Comparison of ENCODE assay signal across 10 cellular contexts in the genomic region with DNA sequence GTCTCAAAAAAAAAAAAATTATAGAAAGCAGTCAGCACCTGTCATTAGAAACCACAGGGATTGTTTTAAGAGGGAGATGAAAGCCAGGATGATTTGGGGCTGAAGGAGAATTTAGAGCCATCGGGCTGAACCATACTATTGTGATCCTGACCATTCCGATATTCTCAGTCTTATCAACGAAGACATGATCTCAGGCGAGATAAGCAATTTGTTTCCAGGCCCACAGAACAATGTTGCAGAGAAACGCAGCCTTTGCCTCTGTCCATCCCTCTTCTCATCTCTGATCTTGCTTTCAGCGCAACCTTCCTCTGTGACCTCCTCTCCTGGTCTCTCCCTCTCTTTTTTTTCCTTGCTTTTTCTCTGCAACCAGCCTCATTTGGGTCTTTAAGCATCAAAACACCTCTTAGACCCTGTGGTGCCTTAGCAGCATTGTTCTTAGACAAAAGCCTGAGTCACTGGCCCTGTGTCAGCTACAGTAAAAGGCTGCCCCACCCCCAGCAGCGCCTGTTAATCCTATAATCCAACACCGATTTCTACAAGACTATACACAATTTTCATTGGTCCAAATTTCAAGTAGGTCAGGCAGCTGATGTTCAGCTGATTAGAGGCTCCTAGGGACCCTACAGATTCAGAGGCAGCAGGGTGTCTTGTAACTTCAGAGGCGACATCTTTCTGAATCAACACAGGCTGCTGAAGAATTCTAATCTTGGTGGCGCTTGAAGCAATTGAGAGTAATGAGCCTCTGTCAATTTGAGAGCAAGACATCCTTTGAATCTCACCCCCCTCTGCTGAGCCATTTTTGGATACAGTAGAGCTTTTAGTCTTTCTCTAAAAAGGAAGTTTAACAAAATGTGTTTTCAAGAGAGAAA.
A peak's percentile ranks its signal among the peaks of the same experiment; 100 is the strongest.
DNase-seq lines count a peak whose midpoint lies in the region; TF ChIP-seq lines count a peak whose summit lies in the region.
"Had no signal": no experiment of that assay in that cellular context is flagged by ENCODE, and none has a peak within 500 bp of the region (broad histone marks: within the 10 kb centered on the region; RNA-seq: fewer than 3 reads in every experiment).

No MANE protein-coding gene starts in this region.

- no peaks in the 10 kb centered on the region for H3K9me3 Mint-ChIP-seq in activated naive CD8-positive, alpha-beta T cell treated with anti-CD3 and anti-CD28 coated beads for 36 hours
- H3K9me3 Mint-ChIP-seq in MCF 10A (ENCODE audit: unreplicated experiment): no peaks in the 10 kb centered on the region

- no peaks in the 10 kb centered on the region for H3K9me3 ChIP-seq in mesodermal cell (ENCODE audit: control insufficient read depth, low read length)

- CTCF ChIA-PET in MCF 10A (lab: Yijun Ruan, JAX): interaction anchor here (0.7 kb wide), 1 partner anchor 98 kb away, joined by 3 read pairs; no protein-coding TSS in a partner anchor

- no TSS peak for BruUV-seq in MCF 10A (replicated peaks; lab: Mats Ljungman, UMichigan)

- H3K36me3 Mint-ChIP-seq in activated naive CD8-positive, alpha-beta T cell treated with anti-CD3 and anti-CD28 coated beads for 36 hours: no peaks in the 10 kb centered on the region
- H3K36me3 Mint-ChIP-seq in MCF 10A (ENCODE audit: insufficient read depth, unreplicated experiment): peaks cover 7% of the 10 kb centered on the region

- no peaks in the 10 kb centered on the region for H3K27me3 Mint-ChIP-seq in activated naive CD8-positive, alpha-beta T cell treated with anti-CD3 and anti-CD28 coated beads for 36 hours
- H3K27me3 Mint-ChIP-seq in MCF 10A (ENCODE audit: insufficient read depth, unreplicated experiment): peaks cover 64% of the 10 kb centered on the region

- H3K4me1 ChIP-seq in mesodermal cell (ENCODE audit: control insufficient read depth, insufficient read depth, low read length, poor library complexity, severe bottlenecking): peaks cover 6% of the 10 kb centered on the region
- H3K4me1 ChIP-seq: parathyroid adenoma had no signal

- H3K4me3 ChIP-seq in mesodermal cell (ENCODE audit: extremely low read depth, insufficient read depth, low read length, poor library complexity, severe bottlenecking): no peak overlapping the region

- H3K4me3 Mint-ChIP-seq in activated naive CD8-positive, alpha-beta T cell treated with anti-CD3 and anti-CD28 coated beads for 36 hours: no peak overlapping the region
- H3K4me3 Mint-ChIP-seq in MCF 10A (ENCODE audit: unreplicated experiment): no peak overlapping the region

- peak overlapping the region; percentile 42 for H3K27ac Mint-ChIP-seq in activated naive CD8-positive, alpha-beta T cell treated with anti-CD3 and anti-CD28 coated beads for 36 hours
- no peak overlapping the region for H3K27ac Mint-ChIP-seq in MCF 10A (ENCODE audit: low read depth, unreplicated experiment)

- DNase-seq in NCI-H345 (lab: John Stamatoyannopoulos, UW) (peak; percentile 42), NCI-H345 treated with DMSO at 0.1 percent for 48 hours (lab: John Stamatoyannopoulos, UW; ENCODE audit: unreplicated experiment) (no peak), M059J (ENCODE audit: low read depth) (peak; percentile 8), NCI-H446 (lab: John Stamatoyannopoulos, UW) (no peak), MCF 10A (ENCODE audit: unreplicated experiment) (no peak), erythroblast (lab: John Stamatoyannopoulos, UW) (no peak)
- no peak for DNase-seq in activated naive CD8-positive, alpha-beta T cell treated with anti-CD3 and anti-CD28 coated beads for 36 hours
- DNase-seq: stimulated activated CD4-positive, alpha-beta T cell treated with anti-CD3 and anti-CD28 coated beads, Interleukin-4, amount 100 ng/mL, for 1 hour had no signal

- intact Hi-C loops in MCF 10A (cut with micrococcal nuclease): no loop called here

- POLR2A ChIA-PET in MCF 10A (lab: Yijun Ruan, JAX): no interaction called here

- TF ChIP-seq POLR2A in erythroblast (IDR thresholded peaks at IDR 0.05; ENCODE audit: low read length): no peak

- peak overlapping the region; percentile 67 for H3K27ac ChIP-seq in mesodermal cell (ENCODE audit: low read depth, low read length, severe bottlenecking)
- H3K27ac ChIP-seq: parathyroid adenoma had no signal

- TF ChIP-seq CTCF in MCF 10A (IDR thresholded peaks at IDR 0.05; ENCODE audit: unreplicated experiment): no peak

- no peaks in the 10 kb centered on the region for H3K36me3 ChIP-seq in mesodermal cell (ENCODE audit: control insufficient read depth, insufficient read depth, low read length)

- WGBS in mesodermal cell (ENCODE audit: insufficient coverage in 2 of 2), 2 experiments: 31 to 41% methylated on average over 6 to 10 of the region's 10 CpGs

- peaks cover 52% of the 10 kb centered on the region for H3K4me1 Mint-ChIP-seq in activated naive CD8-positive, alpha-beta T cell treated with anti-CD3 and anti-CD28 coated beads for 36 hours
- no peaks in the 10 kb centered on the region for H3K4me1 Mint-ChIP-seq in MCF 10A (ENCODE audit: insufficient read depth, unreplicated experiment)

Comparison
In these comparisons a context has a peak if more than half of its experiments do, and no peak if none do; other contexts are left out.
1. DNase-seq: peak in NCI-H345 (single experiment) and M059J (single experiment); none in NCI-H345 treated with DMSO at 0.1 percent for 48 hours (single experiment), activated naive CD8-positive, alpha-beta T cell treated with anti-CD3 and anti-CD28 coated beads for 36 hours (single experiment), NCI-H446 (0 of 2), MCF 10A (single experiment) and erythroblast (0 of 2).